Comparison of ENCODE assay signal across 25 cellular contexts in the genomic region with DNA sequence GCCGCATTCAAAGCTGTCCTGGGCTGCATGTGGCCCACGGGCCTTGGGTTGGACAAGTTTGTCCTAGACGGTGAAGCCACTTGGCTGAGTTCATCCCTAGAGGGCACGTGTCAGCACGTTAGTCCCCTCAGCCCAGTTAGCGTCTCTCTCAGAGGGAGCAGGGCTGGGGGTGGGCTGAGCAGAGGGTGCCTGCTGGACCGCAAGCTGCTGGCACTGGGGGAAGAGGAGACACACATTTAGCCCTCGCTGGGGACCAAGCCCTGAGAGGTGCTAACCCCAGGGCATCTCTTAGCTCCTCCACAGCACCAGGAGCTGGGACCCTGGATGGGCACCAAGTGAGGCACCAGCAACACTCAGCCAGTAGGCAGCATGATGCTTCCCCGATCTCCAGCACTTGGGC.
"Had no signal": no experiment of that assay in that cellular context is flagged by ENCODE, and none has a peak within 500 bp of the region (broad histone marks: within the 10 kb centered on the region; RNA-seq: fewer than 3 reads in every experiment).

No MANE protein-coding gene starts in this region.

- ATAC-seq: activated CD4-positive, alpha-beta T cell treated with anti-CD3 and anti-CD28 coated beads for 36 hours; activated CD4-positive, CD25-positive, alpha-beta regulatory T cell treated with anti-CD3 and anti-CD28 coated beads, Interleukin-2, amount 50 U/mL, for 24 hours; activated CD8-positive, alpha-beta memory T cell treated with anti-CD3 and anti-CD28 coated beads, Interleukin-2, amount 10 ng/mL, durations not matched to agents 7 days and 5 days; activated CD8-positive, alpha-beta T cell treated with anti-CD3 and anti-CD28 coated beads, Interleukin-2, amount 10 ng/mL, durations not matched to agents 7 days and 5 days; activated naive CD8-positive, alpha-beta T cell treated with anti-CD3 and anti-CD28 coated beads, Interleukin-2, amount 50 U/mL, for 24 hours; activated T-cell treated with anti-CD3 and anti-CD28 coated beads, Interleukin-2, amount 50 U/mL, for 72 hours; T-helper 17 cell had no signal

- H3K9me3 ChIP-seq: adrenal gland, ascending aorta, breast epithelium had no signal

- H3K4me1 ChIP-seq: adrenal gland, ascending aorta, breast epithelium had no signal

- H3K36me3 ChIP-seq: adrenal gland, ascending aorta, breast epithelium, WERI-Rb-1 had no signal

- DNase-seq: activated B cell treated with CpG ODN at 0.5 μM for 24 hours; activated CD4-positive, alpha-beta memory T cell treated with anti-CD3 and anti-CD28 coated beads for 36 hours; activated CD4-positive, alpha-beta T cell treated with anti-CD3 and anti-CD28 coated beads for 36 hours; activated CD4-positive, alpha-beta T cell treated with anti-CD3 and anti-CD28 coated beads, Interleukin-2, amount 10 ng/mL, durations not matched to agents 24 days and 14 days; activated CD8-positive, alpha-beta memory T cell treated with anti-CD3 and anti-CD28 coated beads, Interleukin-2, amount 10 ng/mL, durations not matched to agents 7 days and 5 days; activated CD8-positive, alpha-beta memory T cell treated with anti-CD3 and anti-CD28 coated beads, Interleukin-2, amount 50 U/mL, for 4 hours; activated CD8-positive, alpha-beta T cell treated with anti-CD3 and anti-CD28 coated beads, Interleukin-2, amount 10 ng/mL, durations not matched to agents 7 days and 5 days; activated naive CD4-positive, alpha-beta T cell treated with anti-CD3 and anti-CD28 coated beads for 36 hours; activated naive CD8-positive, alpha-beta T cell treated with anti-CD3 and anti-CD28 coated beads for 36 hours; activated naive CD8-positive, alpha-beta T cell treated with anti-CD3 and anti-CD28 coated beads, Interleukin-2, amount 50 U/mL, for 24 hours; activated T-cell treated with anti-CD3 and anti-CD28 coated beads, Interleukin-2, amount 50 U/mL, for 24 hours; activated T-cell treated with anti-CD3 and anti-CD28 coated beads, Interleukin-2, amount 50 U/mL, for 72 hours; adrenal gland; effector memory CD4-positive, alpha-beta T cell; endodermal cell; foreskin fibroblast; T-helper 1 cell; T-helper 17 cell; T1000 had no signal

- H3K27me3 ChIP-seq: adrenal gland, ascending aorta, breast epithelium had no signal

- H3K27ac ChIP-seq: adrenal gland, ascending aorta, breast epithelium, coronary artery, dorsolateral prefrontal cortex, WERI-Rb-1 had no signal

- H3K4me3 ChIP-seq: adrenal gland, ascending aorta, breast epithelium, coronary artery, dorsolateral prefrontal cortex had no signal
